ENCODE assay signal across 10 cellular contexts in genomic region chrX:150508461-150509367, GRCh38. TPM values are rescaled to one million over a fixed set of nuclear protein-coding genes. Genes with fewer than 3 reads are reported as not detected.
A peak's percentile ranks its signal among the peaks of the same experiment; 100 is the strongest.
DNase-seq lines count a peak whose midpoint lies in the region; ATAC-seq, FAIRE-seq and TF ChIP-seq lines count a peak whose summit lies in the region.
"Had no signal": no experiment of that assay in that cellular context is flagged by ENCODE, and none has a peak within 500 bp of the region (broad histone marks: within the 10 kb centered on the region; RNA-seq: fewer than 3 reads in every experiment).

No MANE protein-coding gene starts in this region.

- no peaks in the 10 kb centered on the region for H3K27me3 ChIP-seq in H1 (replicated peaks in 1 of 4; ENCODE audit: control insufficient read depth in 3 of 4, extremely low read depth in 1 of 4, insufficient read depth in 3 of 4, low read length in 3 of 4)
- no peaks in the 10 kb centered on the region for H3K27me3 ChIP-seq in right lobe of liver
- no peaks in the 10 kb centered on the region for H3K27me3 ChIP-seq in suprapubic skin
- no peaks in the 10 kb centered on the region for H3K27me3 ChIP-seq in effector memory CD4-positive, alpha-beta T cell (replicated peaks; ENCODE audit: control insufficient read depth, insufficient read depth, low read length, poor library complexity, severe bottlenecking)

- TF ChIP-seq EP300 in H1 (IDR thresholded peaks at IDR 0.05; ENCODE audit: borderline replicate concordance in 1 of 2, low read depth in 2 of 2, low read length in 2 of 2) (no peak), suprapubic skin (IDR thresholded peaks at IDR 0.05) (no peak)

- no peak overlapping the region for H3K4me3 ChIP-seq in H1 (ENCODE audit: extremely low read depth in 1 of 4, insufficient read depth in 2 of 4, low read depth in 3 of 4, low read length in 4 of 4)
- H3K4me3 ChIP-seq in right lobe of liver = peak overlapping the region in 2 of 3 donors; percentile 26 to 40
- H3K4me3 ChIP-seq in suprapubic skin = no peak overlapping the region
- H3K4me3 ChIP-seq in effector memory CD4-positive, alpha-beta T cell (ENCODE audit: insufficient read depth, low read depth, low read length, poor library complexity, severe bottlenecking) = no peak overlapping the region

- no peak overlapping the region for H2AFZ ChIP-seq in H1 (ENCODE audit: low read length)

- H3K23ac ChIP-seq in H1 (ENCODE audit: insufficient read length) = no peak overlapping the region

- peak in 1 of 2 experiments; percentile 26; a peak in 1 of 3 replicates for TF ChIP-seq POLR2A in H1 (IDR thresholded peaks at IDR 0.05; ENCODE audit: control extremely low read depth in 1 of 2, low read depth in 2 of 2, low read length in 2 of 2)
- TF ChIP-seq POLR2A in right lobe of liver (IDR thresholded peaks at IDR 0.05) = peak; percentile 34
- no peak for TF ChIP-seq POLR2A in suprapubic skin (IDR thresholded peaks at IDR 0.05)

- H3K79me1 ChIP-seq in H1 (ENCODE audit: low read depth, low read length) = no peaks in the 10 kb centered on the region

- peak overlapping the region; percentile 86 for H4K8ac ChIP-seq in H1 (ENCODE audit: extremely low read depth, insufficient read depth, low read length)

- H3K9me3 ChIP-seq in H1 (ENCODE audit: insufficient read depth in 2 of 2, low read depth in 1 of 2, low read length in 1 of 2) (no peaks in the 10 kb centered on the region), right lobe of liver (no peaks in the 10 kb centered on the region), suprapubic skin (no peaks in the 10 kb centered on the region)
- H3K9me3 ChIP-seq in effector memory CD4-positive, alpha-beta T cell (ENCODE audit: control insufficient read depth, low read length) = no peaks in the 10 kb centered on the region

- H2BK15ac ChIP-seq in H1 (ENCODE audit: low read length) = no peak overlapping the region

- H3K27ac ChIP-seq in H1 (ENCODE audit: low read depth, low read length) (no peak overlapping the region), right lobe of liver (peak overlapping the region; percentile 57 to 86 (median 63)), suprapubic skin (peak overlapping the region; percentile 77)
- H3K27ac ChIP-seq in effector memory CD4-positive, alpha-beta T cell (ENCODE audit: insufficient read depth, low read length, poor library complexity, severe bottlenecking) = no peak overlapping the region

- H3K9ac ChIP-seq in H1 (replicated peaks in 1 of 4; ENCODE audit: extremely low read depth in 1 of 4, low read depth in 3 of 4, low read length in 3 of 4) = no peak overlapping the region; a peak in 1 of 7 replicates

- peak; percentile 38 for DNase-seq in NCI-H2196 (lab: John Stamatoyannopoulos, UW; ENCODE audit: unreplicated experiment)
- no peak for DNase-seq in H1 (ENCODE audit: low read depth in 1 of 2, low spot score in 2 of 2)
- DNase-seq in right lobe of liver = peak; percentile 52 to 83 (median 79)
- DNase-seq in suprapubic skin (ENCODE audit: low spot score in 2 of 2) = peak in 1 of 2 donors; percentile 75
- DNase-seq in effector memory CD4-positive, alpha-beta T cell = no peak
- no peak for DNase-seq in kidney glomerular epithelial cell (lab: John Stamatoyannopoulos, UW)
- DNase-seq in DMS53 treated with DMSO at 0.1 percent for 48 hours (lab: John Stamatoyannopoulos, UW; ENCODE audit: unreplicated experiment) = no peak
- DNase-seq: activated T-cell treated with anti-CD3 and anti-CD28 coated beads, Interleukin-2, amount 50 U/mL, for 48 hours; DND-41 had no signal

- peak overlapping the region; percentile 14 for H3K56ac ChIP-seq in H1 (replicated peaks; ENCODE audit: insufficient read length, low read depth, low read length)

- peak overlapping the region; percentile 82 for H2BK120ac ChIP-seq in H1 (replicated peaks; ENCODE audit: low read depth, low read length)

- TF ChIP-seq CTCF in H1 (IDR thresholded peaks at IDR 0.05; ENCODE audit: control extremely low read depth in 1 of 3, insufficient read depth in 1 of 3, low read depth in 1 of 3, low read length in 3 of 3) = no peak
- TF ChIP-seq CTCF in right lobe of liver (IDR thresholded peaks at IDR 0.05) = no peak
- no peak for TF ChIP-seq CTCF in suprapubic skin (IDR thresholded peaks at IDR 0.05)

- CTCF ChIA-PET in H1 (lab: Charles Lee; ENCODE audit: partially characterized antibody) = interaction anchor here (1.7 kb wide), 1 partner anchor 29 kb away, joined by 3 read pairs; no protein-coding TSS in a partner anchor

- H3K36me3 ChIP-seq in H1 (ENCODE audit: control insufficient read depth in 2 of 4, insufficient read depth in 4 of 4, low read length in 3 of 4) (no peaks in the 10 kb centered on the region), right lobe of liver (no peaks in the 10 kb centered on the region), suprapubic skin (no peaks in the 10 kb centered on the region)
- no peaks in the 10 kb centered on the region for H3K36me3 ChIP-seq in effector memory CD4-positive, alpha-beta T cell (ENCODE audit: control insufficient read depth, insufficient read depth, low read length)

- H3K23me2 ChIP-seq in H1 (ENCODE audit: low read depth, low read length) = no peaks in the 10 kb centered on the region

- H4K5ac ChIP-seq in H1 (ENCODE audit: insufficient read length, low read depth, low read length) = peak overlapping the region; percentile 40

- H3K14ac ChIP-seq in H1 (ENCODE audit: insufficient read length) = no peak overlapping the region

- H3K4ac ChIP-seq in H1 (replicated peaks; ENCODE audit: insufficient read length, low read depth, low read length) = peak overlapping the region; percentile 83

- peak overlapping the region; percentile 51 for H3K18ac ChIP-seq in H1 (ENCODE audit: extremely low read depth, low read length)

- peak overlapping the region; percentile 65; the same call in 1 of the 2 replicates for H2AK5ac ChIP-seq in H1 (ENCODE audit: low read depth, low read length)

- peak overlapping the region; percentile 66; the same call in 1 of the 2 replicates for H2BK5ac ChIP-seq in H1 (ENCODE audit: low read depth, low read length)

- ATAC-seq in right lobe of liver (peak; percentile 72 to 84 (median 77)), HG03354 (IDR thresholded peaks at IDR 0.05; ENCODE audit: poor library complexity, severe bottlenecking, unreplicated experiment) (no peak)

- peak overlapping the region; percentile 60 for H2BK12ac ChIP-seq in H1 (ENCODE audit: low read depth, low read length)

- TF ChIP-seq RAD21 in H1 (IDR thresholded peaks at IDR 0.05 in 1 of 2, conservative IDR thresholded peaks at IDR 0.05 in 1 of 2; ENCODE audit: low read depth in 2 of 2, low read length in 2 of 2) = no peak

- peak; percentile 72 for FAIRE-seq in H1 (lab: Jason Lieb, UNC)

- peak overlapping the region; percentile 33 to 86; a peak in 3 of 4 replicates for H3K4me2 ChIP-seq in H1 (ENCODE audit: insufficient read depth in 1 of 2, low read depth in 2 of 2, low read length in 2 of 2)

- H2BK20ac ChIP-seq in H1 (ENCODE audit: low read length) = peak overlapping the region; percentile 80; the same call in 1 of the 2 replicates

- H4K20me1 ChIP-seq in H1 (replicated peaks in 1 of 2; ENCODE audit: control insufficient read depth in 1 of 2, insufficient read depth in 2 of 2, low read length in 2 of 2) = no peaks in the 10 kb centered on the region

- peak overlapping the region; percentile 94 for H4K91ac ChIP-seq in H1 (replicated peaks; ENCODE audit: insufficient read length, low read length)

- WGBS in H1 (ENCODE audit: extremely low coverage in 1 of 2, insufficient coverage in 1 of 2, insufficient read length in 1 of 2, insufficient replicate concordance in 2 of 2, low coverage in 1 of 2, low lambda C conversion rate in 2 of 2, missing lambda C conversion rate in 1 of 2), 2 experiments = 66% methylated on average over 14 of the region's 16 CpGs; no CpG with 5 or more reads in 1 of the 2 experiments
- WGBS in right lobe of liver (ENCODE audit: insufficient coverage, low coverage, low lambda C conversion rate, missing lambda C conversion rate) = 23% methylated on average over 4 of the region's 16 CpGs
- WGBS in suprapubic skin = 80% methylated on average over 1 of the region's 16 CpGs

- H3K4me1 ChIP-seq in H1 (replicated peaks in 1 of 4; ENCODE audit: control insufficient read depth in 3 of 4, insufficient read depth in 4 of 4, low read length in 3 of 4) = peaks cover 7 to 32% (median 19%) of the 10 kb centered on the region in 4 experiments; a peak in 6 of 7 replicates
- peaks cover 0 to 7% (median 3%) of the 10 kb centered on the region in 4 donors for H3K4me1 ChIP-seq in right lobe of liver
- H3K4me1 ChIP-seq in suprapubic skin = peaks cover 21% of the 10 kb centered on the region
- no peaks in the 10 kb centered on the region for H3K4me1 ChIP-seq in effector memory CD4-positive, alpha-beta T cell (ENCODE audit: control insufficient read depth, insufficient read depth, low read length, poor library complexity, severe bottlenecking)

- intact Hi-C loops in right lobe of liver (cut with DNase I) = no loop called here

- H3K79me2 ChIP-seq in H1 (ENCODE audit: control insufficient read depth in 1 of 2, insufficient read depth in 2 of 2, low read length in 2 of 2) = no peaks in the 10 kb centered on the region

- POLR2A ChIA-PET in H1 (lab: Charles Lee; ENCODE audit: partially characterized antibody) = interaction anchor here (0.6 to 1.1 kb wide), 4 partner anchors 10 to 39 kb away, joined by 3 to 5 read pairs (median 3); no protein-coding TSS in a partner anchor

TF ChIP-seq in H1, 55 proteins besides CTCF, POLR2A, EP300 and RAD21:
- TF ChIP-seq RBBP5 (IDR thresholded peaks at IDR 0.05; ENCODE audit: borderline replicate concordance, low read depth, low read length) (no peak), SUZ12 (IDR thresholded peaks at IDR 0.05; ENCODE audit: low read length) (no peak)

RNA-seq across cellular contexts. Expression of gene MTM1, which starts 59.7 kb away (rescaled TPM):
- 8.4 and 9.5 TPM in 2 replicates for total RNA-seq in H1 (2021; fragmentation: NEBNext Ultra II Directional; extraction: Animal tissue kit (Norgen Biotek cat#: 25700))
- polyA plus RNA-seq in H1 (2011; rRNA removed) = 1.7 and 2.3 TPM in 2 replicates
- 3.2 TPM for polyA plus RNA-seq in H1 (2011; cell fraction: cytosol; rRNA removed)
- 2.3 TPM for polyA plus RNA-seq in H1 (2011; cell fraction: nucleus; rRNA removed)
- 3.3 to 8.4 TPM (median 4.5 TPM) in 4 replicates for polyA plus RNA-seq in H1 (2012, experiment 1 of 2)
- 0.30 TPM for polyA plus RNA-seq in H1 (2012, experiment 2 of 2)
- polyA plus RNA-seq in H1 (2013, experiment 1 of 2) = 3.2 TPM
- 3.3 TPM for polyA plus RNA-seq in H1 (2013, experiment 2 of 2)
- polyA minus RNA-seq in H1 (2011; rRNA and poly(A)+ RNA removed) = 4.7 and 8.4 TPM in 2 replicates
- polyA minus RNA-seq in H1 (2011; cell fraction: cytosol; rRNA and poly(A)+ RNA removed) = 1.4 TPM
- polyA minus RNA-seq in H1 (2011; cell fraction: nucleus; rRNA and poly(A)+ RNA removed) = 7.0 TPM
- 10 to 100 TPM in 5 of 6 experiments, 1 to 10 TPM in 1; 9.8 to 18.0 (median 13.5) TPM for total RNA-seq in right lobe of liver
- total RNA-seq in suprapubic skin = 10 to 100 TPM; 15.4 to 18.4 (median 16.7) TPM

Comparison
In these comparisons a context has a peak if more than half of its experiments do, and no peak if none do; other contexts are left out.
1. DNase-seq: peak in NCI-H2196 (single experiment) and right lobe of liver (3 of 3); none in H1 (0 of 2), effector memory CD4-positive, alpha-beta T cell (0 of 3), kidney glomerular epithelial cell (single experiment) and DMS53 treated with DMSO at 0.1 percent for 48 hours (single experiment).
2. H3K27ac ChIP-seq: peak in right lobe of liver (3 of 3) and suprapubic skin (single experiment); none in H1 (single experiment) and effector memory CD4-positive, alpha-beta T cell (single experiment).
3. H3K4me3 ChIP-seq: peak in right lobe of liver (2 of 3); none in H1 (0 of 4), suprapubic skin (single experiment) and effector memory CD4-positive, alpha-beta T cell (single experiment).